In the genomic region with DNA sequence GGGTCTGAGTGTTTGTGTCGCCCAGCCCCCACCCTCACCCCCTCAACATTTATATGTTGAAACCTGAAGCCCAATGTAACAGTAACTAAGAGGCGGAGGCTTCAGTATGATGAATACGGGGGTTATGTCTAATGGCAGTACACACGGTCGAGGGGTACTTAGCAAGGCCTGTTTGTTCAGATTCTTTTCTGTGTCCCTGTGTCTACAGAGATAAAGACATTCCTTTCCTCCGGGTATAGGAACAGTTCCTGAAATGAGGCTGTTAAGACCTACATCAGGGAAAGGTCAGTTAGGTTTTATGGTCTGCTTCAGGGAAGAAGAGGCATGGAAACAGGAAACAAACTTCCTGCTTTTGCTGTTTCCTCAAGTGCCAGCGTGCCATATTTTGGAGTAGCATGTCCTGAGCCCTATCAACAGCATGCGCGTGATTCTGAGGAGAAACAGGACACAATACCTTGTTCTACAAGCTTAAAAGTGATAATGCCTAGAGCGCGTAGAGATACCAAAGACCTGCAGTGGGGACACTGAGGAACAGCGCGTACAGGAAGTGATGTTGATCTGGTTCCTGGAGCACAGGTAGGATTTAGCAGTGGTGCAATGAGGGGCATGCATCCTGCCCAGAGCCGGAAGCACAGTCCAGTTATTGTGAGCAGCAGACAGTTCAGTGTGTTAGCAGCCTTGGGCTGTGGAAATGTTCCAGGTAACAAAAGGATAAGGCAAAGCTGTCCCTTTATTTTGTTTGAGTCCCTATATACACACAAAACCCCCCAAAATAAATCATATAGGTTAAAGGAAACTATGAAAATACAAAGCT, we compare ENCODE assay signal across 1 cellular context.
TF ChIP-seq lines count a peak whose summit lies in the region.

No MANE protein-coding gene starts in this region.

TF ChIP-seq in endothelial cell of umbilical vein, 7 proteins besides CTCF, POLR2A, EP300 and RAD21:
- no peak for TF ChIP-seq POLR2AphosphoS5 (IDR thresholded peaks at IDR 0.05; ENCODE audit: insufficient read depth, low read depth, low read length)
- TF ChIP-seq JUN (IDR thresholded peaks at IDR 0.05; ENCODE audit: borderline replicate concordance, insufficient read depth, insufficient read length, low read depth) = no peak
- no peak for TF ChIP-seq GATA2 (IDR thresholded peaks at IDR 0.05; ENCODE audit: insufficient read depth, insufficient read length, low read depth, low read length)
- no peak for TF ChIP-seq FOS (IDR thresholded peaks at IDR 0.05; ENCODE audit: borderline replicate concordance, insufficient read depth, low read length)
- TF ChIP-seq MAX (IDR thresholded peaks at IDR 0.05; ENCODE audit: insufficient read depth, insufficient read length) = no peak
- no peak for TF ChIP-seq MYC (IDR thresholded peaks at IDR 0.05; ENCODE audit: low read depth, low read length)
- TF ChIP-seq EZH2 (IDR thresholded peaks at IDR 0.05; ENCODE audit: borderline replicate concordance, low read depth, low read length, severe bottlenecking) = no peak
TF ChIP-seq in endothelial cell of umbilical vein: peak in this region for 0.
